32 cellular contexts compared by ENCODE assay signal in genomic region chr3:27670619-27671018, GRCh38. TPM values are rescaled to one million over a fixed set of nuclear protein-coding genes. Genes with fewer than 3 reads are reported as not detected.
"Had no signal": no experiment of that assay in that cellular context is flagged by ENCODE, and none has a peak within 500 bp of the region (broad histone marks: within the 10 kb centered on the region; RNA-seq: fewer than 3 reads in every experiment).

No MANE protein-coding gene starts in this region.

- H3K27ac ChIP-seq: ascending aorta, cardiac muscle cell, KMS-11, Peyer's patch, RWPE1, SJCRH30, VCaP had no signal

- H3K36me3 Mint-ChIP-seq: activated CD4-positive, alpha-beta memory T cell treated with anti-CD3 and anti-CD28 coated beads for 36 hours; activated naive CD4-positive, alpha-beta T cell treated with anti-CD3 and anti-CD28 coated beads, Interleukin-2, amount 10 ng/mL, durations not matched to agents 7 days and 5 days; brain had no signal

- H3K9ac ChIP-seq: KMS-11, SK-N-SH had no signal

- H3K4me3 ChIP-seq: ascending aorta, cardiac muscle cell, MG63, Peyer's patch, SJCRH30 had no signal

- H3K9me3 ChIP-seq: ascending aorta, MG63, Peyer's patch, SJCRH30, SK-N-SH had no signal

- H3K27ac Mint-ChIP-seq: activated CD4-positive, alpha-beta memory T cell treated with anti-CD3 and anti-CD28 coated beads for 36 hours; activated CD4-positive, alpha-beta T cell treated with anti-CD3 and anti-CD28 coated beads, Interleukin-2, amount 10 ng/mL, durations not matched to agents 7 days and 5 days; activated naive CD4-positive, alpha-beta T cell treated with anti-CD3 and anti-CD28 coated beads, Interleukin-2, amount 10 ng/mL, durations not matched to agents 7 days and 5 days; activated T-helper 2 cell treated with anti-CD3 and anti-CD28 coated beads, Interferon-gamma antibody, Interleukin-2, Interleukin-4, amounts not matched to agents 10 μg/mL and 5 μg/mL and 100 μg/mL, durations not matched to agents 14 hours and 24 hours and 36 hours; brain had no signal

- DNase-seq: activated CD4-positive, alpha-beta memory T cell treated with anti-CD3 and anti-CD28 coated beads for 36 hours; activated CD4-positive, alpha-beta T cell treated with anti-CD3 and anti-CD28 coated beads, Interleukin-2, amount 10 ng/mL, durations not matched to agents 7 days and 5 days; activated CD4-positive, CD25-positive, alpha-beta regulatory T cell; activated gamma-delta T cell treated with Interleukin-2 at 50 U/mL for 16 hours; activated naive CD4-positive, alpha-beta T cell treated with anti-CD3 and anti-CD28 coated beads, Interleukin-2, amount 10 ng/mL, durations not matched to agents 7 days and 5 days; activated T-cell treated with anti-CD3 and anti-CD28 coated beads for 4 hours; activated T-cell treated with anti-CD3 and anti-CD28 coated beads, Interleukin-2, amount 50 U/mL, for 48 hours; amniotic stem cell; MG63; MV-4-11; NCI-H1092 treated with DMSO at 0.1 percent for 48 hours; NCI-H1417 treated with DMSO at 0.1 percent for 48 hours; NCI-H1694; NCI-H2029; NCI-H2107; NCI-H2171 treated with DMSO at 0.1 percent for 48 hours; NCI-H226; NCI-H526; NCI-H774; NK-92 treated with Interleukin-12 subunit alpha and Interleukin-12 subunit beta, amount 100 ng/mL, for 24 hours; Peyer's patch; Right ventricle myocardium superior; SJCRH30; SK-N-SH; T-helper 1 cell had no signal

- H3K9me3 Mint-ChIP-seq: activated CD4-positive, alpha-beta memory T cell treated with anti-CD3 and anti-CD28 coated beads for 36 hours; activated CD4-positive, alpha-beta T cell treated with anti-CD3 and anti-CD28 coated beads, Interleukin-2, amount 10 ng/mL, durations not matched to agents 7 days and 5 days; activated naive CD4-positive, alpha-beta T cell treated with anti-CD3 and anti-CD28 coated beads, Interleukin-2, amount 10 ng/mL, durations not matched to agents 7 days and 5 days; activated T-helper 2 cell treated with anti-CD3 and anti-CD28 coated beads, Interferon-gamma antibody, Interleukin-2, Interleukin-4, amounts not matched to agents 10 μg/mL and 5 μg/mL and 100 μg/mL, durations not matched to agents 14 hours and 24 hours and 36 hours had no signal

- H3K4me1 ChIP-seq: Peyer's patch had no signal

- H3K4me2 ChIP-seq: KMS-11, SK-N-SH had no signal

- H3K27me3 ChIP-seq: ascending aorta, cardiac muscle cell, MG63, Peyer's patch, SJCRH30 had no signal

- H3K36me3 ChIP-seq: ascending aorta, cardiac muscle cell, MG63, Peyer's patch, SJCRH30 had no signal

RNA-seq across cellular contexts. Expression of gene EOMES, which starts 51.5 kb away (rescaled TPM):
- total RNA-seq: ascending aorta, cardiac muscle cell, SJCRH30 had no signal
- polyA plus RNA-seq: SK-N-SH had no signal
